31 cellular contexts compared by ENCODE assay signal in genomic region chr5:128513816-128514215, GRCh38. TPM values are rescaled to one million over a fixed set of nuclear protein-coding genes. Genes with fewer than 3 reads are reported as not detected.
"Had no signal": no experiment of that assay in that cellular context is flagged by ENCODE, and none has a peak within 500 bp of the region (broad histone marks: within the 10 kb centered on the region; RNA-seq: fewer than 3 reads in every experiment).

No MANE protein-coding gene starts in this region.

- H3K4me1 Mint-ChIP-seq: activated CD4-positive, alpha-beta memory T cell treated with anti-CD3 and anti-CD28 coated beads, Interleukin-2, amount 10 ng/mL, durations not matched to agents 7 days and 5 days; activated naive CD8-positive, alpha-beta T cell treated with anti-CD3 and anti-CD28 coated beads, Interleukin-2, amount 10 ng/mL, durations not matched to agents 7 days and 5 days; naive B cell; stimulated activated naive B cell treated with anti-CD40 and anti-IgM and Interleukin-4, amounts not matched to agents 10 μg/mL and 1 μg/mL and 100 μg/mL, for 72 hours had no signal

- DNase-seq: activated CD4-positive, alpha-beta memory T cell treated with anti-CD3 and anti-CD28 coated beads, Interleukin-2, amount 10 ng/mL, durations not matched to agents 7 days and 5 days; activated CD4-positive, alpha-beta T cell treated with anti-CD3 and anti-CD28 coated beads for 4 hours; activated CD4-positive, CD25-positive, alpha-beta regulatory T cell; activated effector memory CD4-positive, alpha-beta T cell treated with Interleukin-2 at 50 U/mL for 16 hours; activated naive CD4-positive, alpha-beta T cell treated with anti-CD3 and anti-CD28 coated beads for 36 hours; activated naive CD8-positive, alpha-beta T cell treated with anti-CD3 and anti-CD28 coated beads, Interleukin-2, amount 10 ng/mL, durations not matched to agents 7 days and 5 days; activated T-cell treated with anti-CD3 and anti-CD28 coated beads, Interleukin-2, amount 50 U/mL, for 72 hours; central memory CD4-positive, alpha-beta T cell; colonic mucosa; dorsolateral prefrontal cortex; effector memory CD8-positive, alpha-beta T cell; head of caudate nucleus; islet precursor cell; left colon; lower lobe of right lung; mesendoderm; naive B cell; occipital lobe; posterior cingulate gyrus; sigmoid colon; stimulated activated CD4-positive, alpha-beta T cell treated with anti-CD3 and anti-CD28 coated beads, Interleukin-2, amount 100 ng/mL, for 48 hours; stimulated activated CD8-positive, alpha-beta memory T cell treated with anti-CD3 and anti-CD28 coated beads, Interleukin-4, amount 100 ng/mL, for 48 hours; stimulated activated naive B cell treated with anti-CD40 and anti-IgM and Interleukin-4, amounts not matched to agents 10 μg/mL and 1 μg/mL and 100 μg/mL, for 72 hours; testis; trophoblast cell had no signal

- H3K36me3 Mint-ChIP-seq: activated naive CD8-positive, alpha-beta T cell treated with anti-CD3 and anti-CD28 coated beads, Interleukin-2, amount 10 ng/mL, durations not matched to agents 7 days and 5 days; naive B cell; stimulated activated naive B cell treated with anti-CD40 and anti-IgM and Interleukin-4, amounts not matched to agents 10 μg/mL and 1 μg/mL and 100 μg/mL, for 72 hours had no signal

- H3K4me1 ChIP-seq: colonic mucosa, lower lobe of right lung, sigmoid colon, testis, vagina had no signal

- H3K4me3 Mint-ChIP-seq: activated CD4-positive, alpha-beta memory T cell treated with anti-CD3 and anti-CD28 coated beads, Interleukin-2, amount 10 ng/mL, durations not matched to agents 7 days and 5 days; activated naive CD4-positive, alpha-beta T cell treated with anti-CD3 and anti-CD28 coated beads for 36 hours; activated naive CD8-positive, alpha-beta T cell treated with anti-CD3 and anti-CD28 coated beads, Interleukin-2, amount 10 ng/mL, durations not matched to agents 7 days and 5 days; activated T-cell treated with anti-CD3 and anti-CD28 coated beads, Interleukin-2, amount 50 U/mL, for 72 hours; brain; effector memory CD8-positive, alpha-beta T cell; naive B cell; neural crest cell; stimulated activated naive B cell treated with anti-CD40 and anti-IgM and Interleukin-4, amounts not matched to agents 10 μg/mL and 1 μg/mL and 100 μg/mL, for 72 hours had no signal

- ATAC-seq: activated T-cell treated with anti-CD3 and anti-CD28 coated beads, Interleukin-2, amount 50 U/mL, for 72 hours; effector memory CD8-positive, alpha-beta T cell; gastroesophageal sphincter; left colon; lower lobe of right lung; stimulated activated naive B cell treated with anti-CD40 and anti-IgM and Interleukin-4, amounts not matched to agents 10 μg/mL and 1 μg/mL and 100 μg/mL, for 72 hours had no signal

- H3K9me3 ChIP-seq: colonic mucosa, esophagus muscularis mucosa, gastroesophageal sphincter, lower lobe of right lung, sigmoid colon, testis, vagina had no signal

- H3K9me3 Mint-ChIP-seq: activated CD4-positive, alpha-beta memory T cell treated with anti-CD3 and anti-CD28 coated beads, Interleukin-2, amount 10 ng/mL, durations not matched to agents 7 days and 5 days; activated naive CD4-positive, alpha-beta T cell treated with anti-CD3 and anti-CD28 coated beads for 36 hours; activated naive CD8-positive, alpha-beta T cell treated with anti-CD3 and anti-CD28 coated beads, Interleukin-2, amount 10 ng/mL, durations not matched to agents 7 days and 5 days; activated T-cell treated with anti-CD3 and anti-CD28 coated beads, Interleukin-2, amount 50 U/mL, for 72 hours; neural crest cell; stimulated activated naive B cell treated with anti-CD40 and anti-IgM and Interleukin-4, amounts not matched to agents 10 μg/mL and 1 μg/mL and 100 μg/mL, for 72 hours had no signal

- H3K27ac ChIP-seq: colonic mucosa, dorsolateral prefrontal cortex, esophagus muscularis mucosa, gastroesophageal sphincter, lower lobe of right lung, sigmoid colon, testis, vagina had no signal

- H3K27me3 ChIP-seq: colonic mucosa, esophagus muscularis mucosa, gastroesophageal sphincter, sigmoid colon, testis, vagina had no signal

- H3K36me3 ChIP-seq: colonic mucosa, lower lobe of right lung, sigmoid colon, vagina had no signal

- H3K27me3 Mint-ChIP-seq: activated CD4-positive, alpha-beta memory T cell treated with anti-CD3 and anti-CD28 coated beads, Interleukin-2, amount 10 ng/mL, durations not matched to agents 7 days and 5 days; activated naive CD8-positive, alpha-beta T cell treated with anti-CD3 and anti-CD28 coated beads, Interleukin-2, amount 10 ng/mL, durations not matched to agents 7 days and 5 days; brain; effector memory CD8-positive, alpha-beta T cell; naive B cell; stimulated activated naive B cell treated with anti-CD40 and anti-IgM and Interleukin-4, amounts not matched to agents 10 μg/mL and 1 μg/mL and 100 μg/mL, for 72 hours had no signal

- H3K27ac Mint-ChIP-seq: activated CD4-positive, alpha-beta memory T cell treated with anti-CD3 and anti-CD28 coated beads, Interleukin-2, amount 10 ng/mL, durations not matched to agents 7 days and 5 days; activated naive CD4-positive, alpha-beta T cell treated with anti-CD3 and anti-CD28 coated beads for 36 hours; activated naive CD8-positive, alpha-beta T cell treated with anti-CD3 and anti-CD28 coated beads, Interleukin-2, amount 10 ng/mL, durations not matched to agents 7 days and 5 days; activated T-cell treated with anti-CD3 and anti-CD28 coated beads, Interleukin-2, amount 50 U/mL, for 72 hours; brain; effector memory CD8-positive, alpha-beta T cell; naive B cell; stimulated activated naive B cell treated with anti-CD40 and anti-IgM and Interleukin-4, amounts not matched to agents 10 μg/mL and 1 μg/mL and 100 μg/mL, for 72 hours had no signal

- H3K4me3 ChIP-seq: colonic mucosa, dorsolateral prefrontal cortex, esophagus muscularis mucosa, gastroesophageal sphincter, lower lobe of right lung, sigmoid colon, testis, vagina had no signal

RNA-seq across cellular contexts. Expression of gene FBN2, which starts 24.2 kb away (rescaled TPM):
- total RNA-seq: activated CD4-positive, alpha-beta memory T cell treated with anti-CD3 and anti-CD28 coated beads, Interleukin-2, amount 10 ng/mL, durations not matched to agents 7 days and 5 days; activated naive CD4-positive, alpha-beta T cell treated with anti-CD3 and anti-CD28 coated beads for 36 hours; T-helper 1 cell treated with Interleukin-12 subunit alpha and Interleukin-12 subunit beta and Interleukin-4 antibody, amounts not matched to agents 30 ng/mL and 1 ng/mL, for 36 hours had no signal
